Comparison of ENCODE assay signal across 1 cellular context in the genomic region with DNA sequence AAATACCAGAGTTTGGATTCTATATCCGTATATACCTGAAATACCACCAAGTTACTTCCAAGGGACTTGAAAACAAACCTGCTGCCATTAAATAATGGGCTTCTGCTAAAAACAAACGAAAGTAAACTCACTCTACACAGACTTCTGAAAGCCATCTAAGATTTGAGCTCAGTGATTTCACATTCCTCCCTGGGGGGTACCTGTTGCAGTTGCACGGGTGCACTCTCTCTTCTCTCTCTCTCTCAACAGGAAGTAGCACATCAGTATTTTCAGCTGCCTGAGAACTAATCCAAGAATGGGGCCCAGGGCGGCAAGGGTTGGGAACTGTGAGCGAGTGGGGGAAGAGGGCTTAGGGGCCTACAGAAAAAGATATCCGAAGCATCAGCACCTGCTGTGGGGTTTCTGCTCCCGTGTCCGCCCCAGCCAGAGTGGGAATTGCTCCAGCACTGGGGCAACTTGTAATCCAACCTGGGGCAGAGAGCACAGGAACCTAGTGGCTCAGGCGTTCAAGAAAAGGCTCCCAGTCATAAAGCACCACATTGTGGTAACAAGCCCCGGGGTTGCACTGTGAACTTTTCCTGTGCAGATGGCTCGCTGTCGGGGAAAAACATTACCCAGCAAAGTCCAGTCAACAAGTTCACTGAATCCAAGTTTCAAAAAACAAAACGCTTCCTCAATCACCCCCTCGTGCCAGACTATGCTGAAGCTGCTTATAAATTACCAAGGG.
TF ChIP-seq lines count a peak whose summit lies in the region.

No MANE protein-coding gene starts in this region.

TF ChIP-seq in GM23338, 12 proteins besides CTCF, POLR2A, EP300 and RAD21 (continued from another document):
- TF ChIP-seq, protein P1, sequence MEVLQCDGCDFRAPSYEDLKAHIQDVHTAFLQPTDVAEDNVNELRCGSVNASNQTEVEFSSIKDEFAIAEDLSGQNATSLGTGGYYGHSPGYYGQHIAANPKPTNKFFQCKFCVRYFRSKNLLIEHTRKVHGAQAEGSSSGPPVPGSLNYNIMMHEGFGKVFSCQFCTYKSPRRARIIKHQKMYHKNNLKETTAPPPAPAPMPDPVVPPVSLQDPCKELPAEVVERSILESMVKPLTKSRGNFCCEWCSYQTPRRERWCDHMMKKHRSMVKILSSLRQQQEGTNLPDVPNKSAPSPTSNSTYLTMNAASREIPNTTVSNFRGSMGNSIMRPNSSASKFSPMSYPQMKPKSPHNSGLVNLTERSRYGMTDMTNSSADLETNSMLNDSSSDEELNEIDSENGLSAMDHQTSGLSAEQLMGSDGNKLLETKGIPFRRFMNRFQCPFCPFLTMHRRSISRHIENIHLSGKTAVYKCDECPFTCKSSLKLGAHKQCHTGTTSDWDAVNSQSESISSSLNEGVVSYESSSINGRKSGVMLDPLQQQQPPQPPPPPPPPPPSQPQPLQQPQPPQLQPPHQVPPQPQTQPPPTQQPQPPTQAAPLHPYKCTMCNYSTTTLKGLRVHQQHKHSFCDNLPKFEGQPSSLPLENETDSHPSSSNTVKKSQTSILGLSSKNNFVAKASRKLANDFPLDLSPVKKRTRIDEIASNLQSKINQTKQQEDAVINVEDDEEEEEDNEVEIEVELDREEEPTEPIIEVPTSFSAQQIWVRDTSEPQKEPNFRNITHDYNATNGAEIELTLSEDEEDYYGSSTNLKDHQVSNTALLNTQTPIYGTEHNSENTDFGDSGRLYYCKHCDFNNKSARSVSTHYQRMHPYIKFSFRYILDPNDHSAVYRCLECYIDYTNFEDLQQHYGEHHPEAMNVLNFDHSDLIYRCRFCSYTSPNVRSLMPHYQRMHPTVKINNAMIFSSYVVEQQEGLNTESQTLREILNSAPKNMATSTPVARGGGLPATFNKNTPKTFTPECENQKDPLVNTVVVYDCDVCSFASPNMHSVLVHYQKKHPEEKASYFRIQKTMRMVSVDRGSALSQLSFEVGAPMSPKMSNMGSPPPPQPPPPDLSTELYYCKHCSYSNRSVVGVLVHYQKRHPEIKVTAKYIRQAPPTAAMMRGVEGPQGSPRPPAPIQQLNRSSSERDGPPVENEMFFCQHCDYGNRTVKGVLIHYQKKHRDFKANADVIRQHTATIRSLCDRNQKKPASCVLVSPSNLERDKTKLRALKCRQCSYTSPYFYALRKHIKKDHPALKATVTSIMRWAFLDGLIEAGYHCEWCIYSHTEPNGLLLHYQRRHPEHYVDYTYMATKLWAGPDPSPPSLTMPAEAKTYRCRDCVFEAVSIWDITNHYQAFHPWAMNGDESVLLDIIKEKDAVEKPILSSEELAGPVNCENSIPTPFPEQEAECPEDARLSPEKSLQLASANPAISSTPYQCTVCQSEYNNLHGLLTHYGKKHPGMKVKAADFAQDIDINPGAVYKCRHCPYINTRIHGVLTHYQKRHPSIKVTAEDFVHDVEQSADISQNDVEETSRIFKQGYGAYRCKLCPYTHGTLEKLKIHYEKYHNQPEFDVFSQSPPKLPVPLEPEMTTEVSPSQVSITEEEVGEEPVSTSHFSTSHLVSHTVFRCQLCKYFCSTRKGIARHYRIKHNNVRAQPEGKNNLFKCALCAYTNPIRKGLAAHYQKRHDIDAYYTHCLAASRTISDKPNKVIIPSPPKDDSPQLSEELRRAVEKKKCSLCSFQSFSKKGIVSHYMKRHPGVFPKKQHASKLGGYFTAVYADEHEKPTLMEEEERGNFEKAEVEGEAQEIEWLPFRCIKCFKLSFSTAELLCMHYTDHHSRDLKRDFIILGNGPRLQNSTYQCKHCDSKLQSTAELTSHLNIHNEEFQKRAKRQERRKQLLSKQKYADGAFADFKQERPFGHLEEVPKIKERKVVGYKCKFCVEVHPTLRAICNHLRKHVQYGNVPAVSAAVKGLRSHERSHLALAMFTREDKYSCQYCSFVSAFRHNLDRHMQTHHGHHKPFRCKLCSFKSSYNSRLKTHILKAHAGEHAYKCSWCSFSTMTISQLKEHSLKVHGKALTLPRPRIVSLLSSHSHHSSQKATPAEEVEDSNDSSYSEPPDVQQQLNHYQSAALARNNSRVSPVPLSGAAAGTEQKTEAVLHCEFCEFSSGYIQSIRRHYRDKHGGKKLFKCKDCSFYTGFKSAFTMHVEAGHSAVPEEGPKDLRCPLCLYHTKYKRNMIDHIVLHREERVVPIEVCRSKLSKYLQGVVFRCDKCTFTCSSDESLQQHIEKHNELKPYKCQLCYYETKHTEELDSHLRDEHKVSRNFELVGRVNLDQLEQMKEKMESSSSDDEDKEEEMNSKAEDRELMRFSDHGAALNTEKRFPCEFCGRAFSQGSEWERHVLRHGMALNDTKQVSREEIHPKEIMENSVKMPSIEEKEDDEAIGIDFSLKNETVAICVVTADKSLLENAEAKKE (CRISPR knock-in tag; IDR thresholded peaks at IDR 0.05): no peak
- TF ChIP-seq NANOG (IDR thresholded peaks at IDR 0.05; ENCODE audit: borderline replicate concordance): no peak
- TF ChIP-seq STAT1 (IDR thresholded peaks at IDR 0.05; ENCODE audit: unreplicated experiment): no peak
- TF ChIP-seq ZNF114 (CRISPR knock-in tag; IDR thresholded peaks at IDR 0.05): no peak
- TF ChIP-seq ZNF331 (CRISPR knock-in tag; IDR thresholded peaks at IDR 0.05; ENCODE audit: low read depth): no peak
TF ChIP-seq in GM23338: peak in this region for 0.
